11 cellular contexts compared by ENCODE assay signal in genomic region chr13:20412761-20413355, GRCh38.
DNase-seq lines count a peak whose midpoint lies in the region; ATAC-seq and TF ChIP-seq lines count a peak whose summit lies in the region.
"Had no signal": no experiment of that assay in that cellular context is flagged by ENCODE, and none has a peak within 500 bp of the region (broad histone marks: within the 10 kb centered on the region; RNA-seq: fewer than 3 reads in every experiment).

No MANE protein-coding gene starts in this region.

- peak; percentile 21 for TF ChIP-seq CTCF in DND-41 (IDR thresholded peaks at IDR 0.05; ENCODE audit: borderline replicate concordance, extremely low read depth, low read length, poor library complexity, severe bottlenecking)
- no peak for TF ChIP-seq CTCF in HCT116 (IDR thresholded peaks at IDR 0.05 in 2 of 3, conservative IDR thresholded peaks at IDR 0.05 in 1 of 3; ENCODE audit: borderline replicate concordance in 1 of 3, insufficient read depth in 1 of 3, low read depth in 2 of 3, low read length in 2 of 3)

- no peaks in the 10 kb centered on the region for H3K36me3 Mint-ChIP-seq in activated T-helper 17 cell treated with anti-CD3 and anti-CD28 coated beads, Interleukin-2, amount 50 U/mL, for 72 hours (ENCODE audit: low read depth)
- peaks cover 5% of the 10 kb centered on the region for H3K36me3 Mint-ChIP-seq in memory B cell

- intact Hi-C loops in HCT116 (cut with micrococcal nuclease): no loop called here

- TF ChIP-seq RAD21 in HCT116 (IDR thresholded peaks at IDR 0.05; ENCODE audit: low read depth): no peak

- H3K4me1 Mint-ChIP-seq in activated T-helper 17 cell treated with anti-CD3 and anti-CD28 coated beads, Interleukin-2, amount 50 U/mL, for 72 hours: peaks cover 21% of the 10 kb centered on the region
- peaks cover 10% of the 10 kb centered on the region for H3K4me1 Mint-ChIP-seq in memory B cell

- H3K79me2 ChIP-seq in DND-41 (ENCODE audit: insufficient read depth, low read length) (no peaks in the 10 kb centered on the region), HCT116 (ENCODE audit: insufficient read depth, low read length) (no peaks in the 10 kb centered on the region)

- peak overlapping the region; percentile 71 for H3K27ac Mint-ChIP-seq in activated T-helper 17 cell treated with anti-CD3 and anti-CD28 coated beads, Interleukin-2, amount 50 U/mL, for 72 hours
- peak overlapping the region; percentile 69 for H3K27ac Mint-ChIP-seq in memory B cell

- no peaks in the 10 kb centered on the region for H3K9me3 Mint-ChIP-seq in activated T-helper 17 cell treated with anti-CD3 and anti-CD28 coated beads, Interleukin-2, amount 50 U/mL, for 72 hours
- no peaks in the 10 kb centered on the region for H3K9me3 Mint-ChIP-seq in memory B cell

- ATAC-seq in DND-41 (ENCODE audit: insufficient read depth, low read depth) (no peak; the same call in 2 of the 3 replicates), HCT116 (no peak), memory B cell (ENCODE audit: low read depth) (no peak), HG03280 (IDR thresholded peaks at IDR 0.05; ENCODE audit: unreplicated experiment) (no peak), GM19455 (IDR thresholded peaks at IDR 0.05; ENCODE audit: unreplicated experiment) (no peak)
- peak; percentile 71 for ATAC-seq in activated T-helper 17 cell treated with anti-CD3 and anti-CD28 coated beads, Interleukin-2, amount 50 U/mL, for 72 hours (replicated peaks)
- ATAC-seq: pancreas had no signal

- peak overlapping the region; percentile 39; the same call in 1 of the 2 replicates for H2AFZ ChIP-seq in DND-41 (ENCODE audit: low read depth, low read length)
- no peak overlapping the region for H2AFZ ChIP-seq in HCT116 (ENCODE audit: low read depth, low read length, poor library complexity, severe bottlenecking)

- H3K4me3 Mint-ChIP-seq in activated T-helper 17 cell treated with anti-CD3 and anti-CD28 coated beads, Interleukin-2, amount 50 U/mL, for 72 hours: peak overlapping the region; percentile 66
- H3K4me3 Mint-ChIP-seq in memory B cell: no peak overlapping the region

- no peaks in the 10 kb centered on the region for H3K27me3 ChIP-seq in DND-41 (ENCODE audit: insufficient read depth, low read length, poor library complexity)
- peaks cover 5% of the 10 kb centered on the region; the same call in 1 of the 2 replicates for H3K27me3 ChIP-seq in HCT116 (ENCODE audit: insufficient read depth, low read length)
- H3K27me3 ChIP-seq: pancreas, testis had no signal

- H3K27ac ChIP-seq in DND-41 (ENCODE audit: low read length) (no peak overlapping the region), HCT116 (ENCODE audit: low read depth, low read length) (no peak overlapping the region)
- H3K27ac ChIP-seq: pancreas, testis had no signal

- H3K9me2 ChIP-seq in HCT116 (ENCODE audit: insufficient read depth): no peaks in the 10 kb centered on the region

- BruUV-seq in HCT116 (replicated peaks; lab: Mats Ljungman, UMichigan): no TSS peak

- RAD21 ChIA-PET in HCT116 (lab: Charles Lee; ENCODE audit: low non-redundant PET in 1 of 2, low total read pairs in 2 of 2, uncharacterized antibody in 2 of 2, unreplicated experiment in 2 of 2): no interaction called here

- H3K4me1 ChIP-seq in DND-41 (ENCODE audit: insufficient read depth, low read length): peaks cover 29% of the 10 kb centered on the region
- H3K4me1 ChIP-seq in HCT116 (ENCODE audit: control insufficient read depth in 1 of 2, insufficient read depth in 2 of 2, low read length in 2 of 2): peaks cover 7 to 11% of the 10 kb centered on the region in 2 experiments
- H3K4me1 ChIP-seq: pancreas, testis had no signal

- H4K20me1 ChIP-seq in DND-41 (ENCODE audit: insufficient read depth, low read length) (no peaks in the 10 kb centered on the region), HCT116 (ENCODE audit: insufficient read depth) (no peaks in the 10 kb centered on the region)

- H3K4me3 ChIP-seq in DND-41 (ENCODE audit: low read depth in 1 of 2, low read length in 2 of 2) (no peak overlapping the region), HCT116 (replicated peaks in 1 of 2; ENCODE audit: low read depth in 1 of 2, low read length in 2 of 2) (no peak overlapping the region)
- H3K4me3 ChIP-seq: pancreas, testis had no signal

- H3K9me3 ChIP-seq in DND-41 (ENCODE audit: insufficient read depth, low read length, severe bottlenecking) (no peaks in the 10 kb centered on the region), HCT116 (ENCODE audit: control insufficient read depth in 1 of 2, insufficient read depth in 1 of 2, low read depth in 1 of 2, low read length in 2 of 2) (no peaks in the 10 kb centered on the region)
- H3K9me3 ChIP-seq: pancreas, testis had no signal

- DNase-seq in DND-41 (peak; percentile 15), HCT116 (ENCODE audit: low read depth, low spot score) (no peak), memory B cell (ENCODE audit: low spot score in 2 of 2) (no peak), NCI-H2227 (lab: John Stamatoyannopoulos, UW; ENCODE audit: unreplicated experiment) (no peak)
- DNase-seq in stimulated activated naive CD4-positive, alpha-beta T cell (lab: John Stamatoyannopoulos, UW): no peak
- DNase-seq: NCI-H2171, pancreas, testis had no signal

- CTCF ChIA-PET in HCT116 (lab: Charles Lee): interaction anchor here (0.8 kb wide), 1 partner anchor 216 kb away, joined by 3 read pairs; no protein-coding TSS in a partner anchor

- no peak overlapping the region for H3K9ac ChIP-seq in DND-41 (ENCODE audit: low read depth, low read length)
- no peak overlapping the region for H3K9ac ChIP-seq in HCT116 (ENCODE audit: low read length)

- TF ChIP-seq POLR2A in HCT116 (IDR thresholded peaks at IDR 0.05; ENCODE audit: borderline replicate concordance, extremely low read depth, insufficient read depth, insufficient read length): no peak

- H3K36me3 ChIP-seq in DND-41 (ENCODE audit: insufficient read depth, low read length) (no peaks in the 10 kb centered on the region), HCT116 (ENCODE audit: control insufficient read depth in 1 of 2, insufficient read depth in 2 of 2, low read length in 2 of 2) (no peaks in the 10 kb centered on the region)
- H3K36me3 ChIP-seq: pancreas had no signal

- POLR2A ChIA-PET in HCT116 (lab: Charles Lee): no interaction called here

- no peak overlapping the region for H3K4me2 ChIP-seq in DND-41 (ENCODE audit: insufficient read depth, low read length)
- peak overlapping the region; percentile 11; the same call in 1 of the 2 replicates for H3K4me2 ChIP-seq in HCT116 (ENCODE audit: low read length)

- no peaks in the 10 kb centered on the region for H3K27me3 Mint-ChIP-seq in activated T-helper 17 cell treated with anti-CD3 and anti-CD28 coated beads, Interleukin-2, amount 50 U/mL, for 72 hours
- no peaks in the 10 kb centered on the region for H3K27me3 Mint-ChIP-seq in memory B cell

TF ChIP-seq in HCT116, 20 proteins besides CTCF, POLR2A, EP300 and RAD21:
- no peak for TF ChIP-seq FOSL1 (IDR thresholded peaks at IDR 0.05; ENCODE audit: low read depth)
- no peak for TF ChIP-seq EZH2 (IDR thresholded peaks at IDR 0.05)
- TF ChIP-seq POLR2AphosphoS5 (IDR thresholded peaks at IDR 0.05; ENCODE audit: low read depth, low read length): no peak
- no peak for TF ChIP-seq REST (IDR thresholded peaks at IDR 0.05; ENCODE audit: low read depth)
- TF ChIP-seq EGR1 (IDR thresholded peaks at IDR 0.05; ENCODE audit: low read depth): no peak
- TF ChIP-seq ELF1 (IDR thresholded peaks at IDR 0.05; ENCODE audit: borderline replicate concordance, low read depth): no peak
